In genomic region chr11:8809185-8809584, GRCh38 we compare ENCODE assay signal across 8 cellular contexts.
DNase-seq lines count a peak whose midpoint lies in the region; ATAC-seq and TF ChIP-seq lines count a peak whose summit lies in the region.

No MANE protein-coding gene starts in this region.

- H3K27ac ChIP-seq in DND-41 (ENCODE audit: low read length) (no peak overlapping the region), ascending aorta (peak overlapping the region; percentile 81 to 89), psoas muscle (peak overlapping the region; percentile 77)

- TF ChIP-seq CTCF in DND-41 (IDR thresholded peaks at IDR 0.05; ENCODE audit: borderline replicate concordance, extremely low read depth, low read length, poor library complexity, severe bottlenecking) (no peak), ascending aorta (IDR thresholded peaks at IDR 0.05) (no peak), psoas muscle (IDR thresholded peaks at IDR 0.05) (no peak)

- H3K4me1 Mint-ChIP-seq in activated CD8-positive, alpha-beta T cell treated with anti-CD3 and anti-CD28 coated beads, Interleukin-2, amount 10 ng/mL, durations not matched to agents 7 days and 5 days (ENCODE audit: low read depth), result peaks cover 9% of the 10 kb centered on the region

- no peaks in the 10 kb centered on the region for H3K79me2 ChIP-seq in DND-41 (ENCODE audit: insufficient read depth, low read length)

- POLR2A ChIA-PET in activated CD8-positive, alpha-beta T cell treated with anti-CD3 and anti-CD28 coated beads, Interleukin-2, amount 10 ng/mL, durations not matched to agents 7 days and 5 days (lab: Charles Lee), result no interaction called here

- H3K36me3 ChIP-seq in DND-41 (ENCODE audit: insufficient read depth, low read length), result no peaks in the 10 kb centered on the region
- no peaks in the 10 kb centered on the region for H3K36me3 ChIP-seq in ascending aorta
- no peaks in the 10 kb centered on the region for H3K36me3 ChIP-seq in psoas muscle (ENCODE audit: insufficient read depth in 1 of 2, low read depth in 1 of 2)

- H3K27me3 ChIP-seq in DND-41 (ENCODE audit: insufficient read depth, low read length, poor library complexity), result no peaks in the 10 kb centered on the region
- H3K27me3 ChIP-seq in ascending aorta, result no peaks in the 10 kb centered on the region
- no peaks in the 10 kb centered on the region for H3K27me3 ChIP-seq in psoas muscle (ENCODE audit: insufficient read depth in 3 of 3, low read length in 2 of 3)

- intact Hi-C loops in ascending aorta (cut with DNase I) (no loop called here), psoas muscle (cut with DNase I) (loop anchor here in 1 of 2 donors (10.0 kb wide), 1 partner anchor 94 kb away; no protein-coding TSS in a partner anchor)

- H3K36me3 Mint-ChIP-seq in activated CD8-positive, alpha-beta T cell treated with anti-CD3 and anti-CD28 coated beads, Interleukin-2, amount 10 ng/mL, durations not matched to agents 7 days and 5 days (ENCODE audit: low read depth), result no peaks in the 10 kb centered on the region

- H3K9ac ChIP-seq in DND-41 (ENCODE audit: low read depth, low read length), result no peak overlapping the region

- H3K27ac Mint-ChIP-seq in activated CD8-positive, alpha-beta T cell treated with anti-CD3 and anti-CD28 coated beads, Interleukin-2, amount 10 ng/mL, durations not matched to agents 7 days and 5 days, result no peak overlapping the region

- H3K4me2 ChIP-seq in DND-41 (ENCODE audit: insufficient read depth, low read length), result no peak overlapping the region

- CTCF ChIA-PET in activated CD8-positive, alpha-beta T cell treated with anti-CD3 and anti-CD28 coated beads, Interleukin-2, amount 10 ng/mL, durations not matched to agents 7 days and 5 days (lab: Charles Lee), result interaction anchor here (0.7 to 1.2 kb wide), 2 partner anchors 10 to 546 kb away, joined by 3 to 4 read pairs; partner anchors contain the start of gene LMO1

- H3K4me3 Mint-ChIP-seq in activated CD8-positive, alpha-beta T cell treated with anti-CD3 and anti-CD28 coated beads, Interleukin-2, amount 10 ng/mL, durations not matched to agents 7 days and 5 days, result no peak overlapping the region

- no peaks in the 10 kb centered on the region for H3K9me3 ChIP-seq in DND-41 (ENCODE audit: insufficient read depth, low read length, severe bottlenecking)
- no peaks in the 10 kb centered on the region for H3K9me3 ChIP-seq in ascending aorta
- no peaks in the 10 kb centered on the region for H3K9me3 ChIP-seq in psoas muscle

- peaks cover 23% of the 10 kb centered on the region for H3K27me3 Mint-ChIP-seq in activated CD8-positive, alpha-beta T cell treated with anti-CD3 and anti-CD28 coated beads, Interleukin-2, amount 10 ng/mL, durations not matched to agents 7 days and 5 days (ENCODE audit: low read depth)

- H4K20me1 ChIP-seq in DND-41 (ENCODE audit: insufficient read depth, low read length), result no peaks in the 10 kb centered on the region

- peaks cover 13% of the 10 kb centered on the region for H3K4me1 ChIP-seq in DND-41 (ENCODE audit: insufficient read depth, low read length)
- H3K4me1 ChIP-seq in ascending aorta, result peaks cover 19 to 35% of the 10 kb centered on the region in 2 donors
- H3K4me1 ChIP-seq in psoas muscle, result peaks cover 31% of the 10 kb centered on the region

- H2AFZ ChIP-seq in DND-41 (ENCODE audit: low read depth, low read length), result no peak overlapping the region

- ATAC-seq in DND-41 (ENCODE audit: insufficient read depth, low read depth) (peak; percentile 9; the same call in 1 of the 3 replicates), psoas muscle (no peak)
- no peak for ATAC-seq in activated CD8-positive, alpha-beta T cell treated with anti-CD3 and anti-CD28 coated beads, Interleukin-2, amount 10 ng/mL, durations not matched to agents 7 days and 5 days

- DNase-seq in DND-41 (no peak), ascending aorta (ENCODE audit: low spot score in 2 of 2) (no peak), foreskin melanocyte (peak; percentile 96), psoas muscle (no peak), NCI-H2081 treated with DMSO at 0.1 percent for 48 hours (lab: John Stamatoyannopoulos, UW) (no peak), DMS 273 (lab: John Stamatoyannopoulos, UW; ENCODE audit: unreplicated experiment) (no peak), NCI-H2171 treated with DMSO at 0.1 percent for 48 hours (lab: John Stamatoyannopoulos, UW) (no peak)
- no peak for DNase-seq in activated CD8-positive, alpha-beta T cell treated with anti-CD3 and anti-CD28 coated beads, Interleukin-2, amount 10 ng/mL, durations not matched to agents 7 days and 5 days

- H3K9me3 Mint-ChIP-seq in activated CD8-positive, alpha-beta T cell treated with anti-CD3 and anti-CD28 coated beads, Interleukin-2, amount 10 ng/mL, durations not matched to agents 7 days and 5 days (ENCODE audit: insufficient read depth), result no peaks in the 10 kb centered on the region

- H3K4me3 ChIP-seq in DND-41 (ENCODE audit: low read depth in 1 of 2, low read length in 2 of 2) (no peak overlapping the region), ascending aorta (peak overlapping the region; percentile 60 to 66), psoas muscle (peak overlapping the region; percentile 73)

- 17 to 34% (median 21%) methylated on average over 4 of the region's 4 CpGs for WGBS in psoas muscle, 3 donors

Comparison
In these comparisons a context has a peak if more than half of its experiments do, and no peak if none do; other contexts are left out.
1. H3K4me3 ChIP-seq: peak in ascending aorta (2 of 2) and psoas muscle (single experiment); none in DND-41 (0 of 2).